Comparison of ENCODE assay signal across 27 cellular contexts in the genomic region with DNA sequence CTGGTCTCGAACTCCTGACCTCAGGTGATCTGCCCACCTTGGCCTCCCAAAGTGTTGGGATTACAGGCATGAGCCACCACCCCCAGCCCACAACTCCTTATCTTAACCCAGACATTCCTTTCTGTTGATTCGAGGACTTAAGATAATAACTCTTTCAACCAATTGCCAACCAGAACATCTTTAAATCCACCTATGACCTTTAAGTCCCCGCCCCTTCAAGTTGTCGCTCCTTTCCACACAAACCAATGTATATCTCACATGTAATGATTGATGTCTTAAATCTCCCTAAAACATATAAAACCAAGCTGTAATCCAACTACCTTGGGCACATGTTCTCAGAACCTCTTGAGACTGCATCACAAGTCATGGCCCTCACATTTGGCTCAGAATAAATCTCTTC. TPM values are rescaled to one million over a fixed set of nuclear protein-coding genes. Genes with fewer than 3 reads are reported as not detected.
"Had no signal": no experiment of that assay in that cellular context is flagged by ENCODE, and none has a peak within 500 bp of the region (broad histone marks: within the 10 kb centered on the region; RNA-seq: fewer than 3 reads in every experiment).

No MANE protein-coding gene starts in this region.

- H3K9me3 ChIP-seq: heart right ventricle, lower lobe of right lung, right lobe of liver, stomach, transverse colon, uterus had no signal

- H3K27me3 Mint-ChIP-seq: activated CD4-positive, alpha-beta memory T cell treated with anti-CD3 and anti-CD28 coated beads, Interleukin-2, amount 10 ng/mL, durations not matched to agents 7 days and 5 days; activated naive CD4-positive, alpha-beta T cell treated with anti-CD3 and anti-CD28 coated beads, Interleukin-2, amount 10 ng/mL, durations not matched to agents 7 days and 5 days; naive B cell; T-helper 17 cell had no signal

- H3K27ac ChIP-seq: coronary artery, epithelial cell of prostate, heart right ventricle, lower lobe of right lung, parathyroid adenoma, right lobe of liver, skin epidermis, stomach, transverse colon, uterus had no signal

- H3K9me3 Mint-ChIP-seq: activated naive CD4-positive, alpha-beta T cell treated with anti-CD3 and anti-CD28 coated beads, Interleukin-2, amount 10 ng/mL, durations not matched to agents 7 days and 5 days; activated T-cell treated with anti-CD3 and anti-CD28 coated beads, Interleukin-2, amount 50 U/mL, for 72 hours; stimulated activated effector memory CD8-positive, alpha-beta T cell treated with anti-CD3 and anti-CD28 coated beads, Interleukin-12 subunit alpha, Interleukin-12 subunit beta, amount 100 ng/mL, for 72 hours had no signal

- H3K9ac ChIP-seq: parathyroid adenoma had no signal

- H2AFZ ChIP-seq: parathyroid adenoma had no signal

- H3K36me3 Mint-ChIP-seq: activated naive CD4-positive, alpha-beta T cell treated with anti-CD3 and anti-CD28 coated beads, Interleukin-2, amount 10 ng/mL, durations not matched to agents 7 days and 5 days; naive B cell; stimulated activated effector memory CD8-positive, alpha-beta T cell treated with anti-CD3 and anti-CD28 coated beads, Interleukin-12 subunit alpha, Interleukin-12 subunit beta, amount 100 ng/mL, for 72 hours had no signal

- H3K4me1 ChIP-seq: lower lobe of right lung, parathyroid adenoma, right lobe of liver, stomach, transverse colon, uterus had no signal

- H3K4me3 ChIP-seq: coronary artery, heart right ventricle, lower lobe of right lung, right lobe of liver, skin epidermis, stomach, transverse colon, uterus had no signal

- H3K79me2 ChIP-seq: parathyroid adenoma had no signal

- H3K36me3 ChIP-seq: transverse colon, uterus had no signal

- H3K4me1 Mint-ChIP-seq: naive B cell, T-helper 17 cell had no signal

- DNase-seq: activated CD4-positive, alpha-beta memory T cell treated with anti-CD3 and anti-CD28 coated beads, Interleukin-2, amount 10 ng/mL, durations not matched to agents 7 days and 5 days; activated CD4-positive, alpha-beta T cell treated with anti-CD3 and anti-CD28 coated beads for 48 hours; activated effector memory CD4-positive, alpha-beta T cell treated with anti-CD3 and anti-CD28 coated beads, Interleukin-2, amount 50 U/mL, for 16 hours; activated naive CD4-positive, alpha-beta T cell treated with anti-CD3 and anti-CD28 coated beads, Interleukin-2, amount 10 ng/mL, durations not matched to agents 7 days and 5 days; activated T-cell treated with anti-CD3 and anti-CD28 coated beads, Interleukin-2, amount 50 U/mL, for 72 hours; central memory CD4-positive, alpha-beta T cell; endodermal cell; heart right ventricle; kidney; lower lobe of right lung; naive B cell; nucleus accumbens; right lobe of liver; stimulated activated CD4-positive, alpha-beta T cell treated with anti-CD3 and anti-CD28 coated beads, Interleukin-2, amount 100 ng/mL, for 24 hours; stomach; T-helper 17 cell; transverse colon; uterus had no signal

- H3K27me3 ChIP-seq: heart right ventricle, right lobe of liver, stomach, transverse colon, uterus had no signal

- ATAC-seq: activated T-cell treated with anti-CD3 and anti-CD28 coated beads, Interleukin-2, amount 50 U/mL, for 72 hours; heart right ventricle; left lobe of liver; lower lobe of right lung; right lobe of liver; stimulated activated effector memory CD8-positive, alpha-beta T cell treated with anti-CD3 and anti-CD28 coated beads, Interleukin-12 subunit alpha, Interleukin-12 subunit beta, amount 100 ng/mL, for 72 hours; T-helper 17 cell had no signal

- H3K4me3 Mint-ChIP-seq: activated CD4-positive, alpha-beta memory T cell treated with anti-CD3 and anti-CD28 coated beads, Interleukin-2, amount 10 ng/mL, durations not matched to agents 7 days and 5 days; activated naive CD4-positive, alpha-beta T cell treated with anti-CD3 and anti-CD28 coated beads, Interleukin-2, amount 10 ng/mL, durations not matched to agents 7 days and 5 days; activated T-cell treated with anti-CD3 and anti-CD28 coated beads, Interleukin-2, amount 50 U/mL, for 72 hours; endodermal cell; naive B cell; stimulated activated effector memory CD8-positive, alpha-beta T cell treated with anti-CD3 and anti-CD28 coated beads, Interleukin-12 subunit alpha, Interleukin-12 subunit beta, amount 100 ng/mL, for 72 hours; T-helper 17 cell had no signal

- H3K27ac Mint-ChIP-seq: activated CD4-positive, alpha-beta memory T cell treated with anti-CD3 and anti-CD28 coated beads, Interleukin-2, amount 10 ng/mL, durations not matched to agents 7 days and 5 days; activated naive CD4-positive, alpha-beta T cell treated with anti-CD3 and anti-CD28 coated beads, Interleukin-2, amount 10 ng/mL, durations not matched to agents 7 days and 5 days; activated T-cell treated with anti-CD3 and anti-CD28 coated beads, Interleukin-2, amount 50 U/mL, for 72 hours; naive B cell; stimulated activated effector memory CD8-positive, alpha-beta T cell treated with anti-CD3 and anti-CD28 coated beads, Interleukin-12 subunit alpha, Interleukin-12 subunit beta, amount 100 ng/mL, for 72 hours; T-helper 17 cell had no signal

RNA-seq across cellular contexts. Expression of gene ANKRD2, which starts 7.8 kb away (rescaled TPM):
- total RNA-seq: activated T-cell treated with anti-CD3 and anti-CD28 coated beads, Interleukin-2, amount 50 U/mL, for 72 hours; endodermal cell; left lobe of liver; mesenteric fat pad; stomach; T-helper 17 cell; temporal lobe; transverse colon had no signal
- polyA plus RNA-seq: neural cell had no signal

RNA-seq across cellular contexts. Expression of gene HOGA1, which starts 19.4 kb away (rescaled TPM):
- total RNA-seq: activated CD4-positive, alpha-beta memory T cell treated with anti-CD3 and anti-CD28 coated beads, Interleukin-2, amount 10 ng/mL, durations not matched to agents 7 days and 5 days; activated T-cell treated with anti-CD3 and anti-CD28 coated beads, Interleukin-2, amount 50 U/mL, for 72 hours; stomach; T-helper 17 cell; transverse colon had no signal
- polyA plus RNA-seq: neural cell had no signal

RNA-seq across cellular contexts. Expression of gene C10orf62, which starts 24.7 kb away (rescaled TPM):
- total RNA-seq: activated CD4-positive, alpha-beta memory T cell treated with anti-CD3 and anti-CD28 coated beads, Interleukin-2, amount 10 ng/mL, durations not matched to agents 7 days and 5 days; activated T-cell treated with anti-CD3 and anti-CD28 coated beads, Interleukin-2, amount 50 U/mL, for 72 hours; endodermal cell; lower lobe of right lung; mesenteric fat pad; stomach; T-helper 17 cell; temporal lobe; transverse colon; uterus had no signal
- polyA plus RNA-seq: neural cell, stomach had no signal
